Comparison of ENCODE assay signal across 19 cellular contexts in the genomic region with DNA sequence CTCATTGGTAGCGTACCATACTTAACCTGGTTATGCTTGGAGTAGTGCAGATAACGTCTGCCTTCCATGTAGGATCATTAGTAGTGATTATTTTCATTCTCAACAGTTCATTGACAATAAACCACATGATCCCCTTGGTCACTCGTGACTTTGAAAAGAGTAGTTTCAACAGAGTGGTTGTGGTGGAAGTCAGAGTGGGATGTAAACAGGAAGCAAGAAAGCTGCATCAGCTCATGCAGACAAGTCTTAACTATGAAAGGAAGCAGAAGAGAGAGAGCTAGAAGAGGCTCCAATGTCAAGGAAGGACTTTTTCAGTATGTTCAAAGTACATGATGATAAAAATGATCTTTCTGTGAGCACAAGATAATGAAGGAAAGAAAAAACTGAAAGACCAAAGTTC.
"Had no signal": no experiment of that assay in that cellular context is flagged by ENCODE, and none has a peak within 500 bp of the region (broad histone marks: within the 10 kb centered on the region; RNA-seq: fewer than 3 reads in every experiment).

No MANE protein-coding gene starts in this region.

- ATAC-seq: activated CD4-positive, alpha-beta T cell treated with anti-CD3 and anti-CD28 coated beads for 36 hours; activated naive CD4-positive, alpha-beta T cell treated with anti-CD3 and anti-CD28 coated beads, Interleukin-2, amount 50 U/mL, for 72 hours; left lung; lower lobe of right lung; naive thymus-derived CD8-positive, alpha-beta T cell; stimulated activated naive B cell treated with anti-CD40 and anti-IgM and Interleukin-4, amounts not matched to agents 10 μg/mL and 1 μg/mL and 100 μg/mL, for 72 hours; upper lobe of right lung had no signal

- DNase-seq: activated CD4-positive, alpha-beta T cell treated with anti-CD3 and anti-CD28 coated beads for 36 hours; activated CD4-positive, alpha-beta T cell treated with anti-CD3 and anti-CD28 coated beads, Interleukin-2, amount 50 U/mL, for 48 hours; activated CD4-positive, CD25-positive, alpha-beta regulatory T cell; activated CD8-positive, alpha-beta memory T cell treated with anti-CD3 and anti-CD28 coated beads, Interleukin-2, amount 50 U/mL, for 48 hours; activated T-cell treated with anti-CD3 and anti-CD28 coated beads, Interleukin-2, amount 50 U/mL, for 24 hours; central memory CD4-positive, alpha-beta T cell; endodermal cell; left lung; lower lobe of right lung; mesenchymal stem cell; naive thymus-derived CD8-positive, alpha-beta T cell; occipital lobe; stimulated activated CD4-positive, alpha-beta T cell treated with anti-CD3 and anti-CD28 coated beads, Interleukin-15, amount 100 ng/mL, for 24 hours; stimulated activated CD4-positive, alpha-beta T cell treated with anti-CD3 and anti-CD28 coated beads, Interleukin-2, amount 100 ng/mL, for 24 hours; stimulated activated naive B cell treated with anti-CD40 and anti-IgM and Interleukin-4, amounts not matched to agents 10 μg/mL and 1 μg/mL and 100 μg/mL, for 72 hours; stomach; thyroid gland; upper lobe of right lung had no signal
